In the genomic region with DNA sequence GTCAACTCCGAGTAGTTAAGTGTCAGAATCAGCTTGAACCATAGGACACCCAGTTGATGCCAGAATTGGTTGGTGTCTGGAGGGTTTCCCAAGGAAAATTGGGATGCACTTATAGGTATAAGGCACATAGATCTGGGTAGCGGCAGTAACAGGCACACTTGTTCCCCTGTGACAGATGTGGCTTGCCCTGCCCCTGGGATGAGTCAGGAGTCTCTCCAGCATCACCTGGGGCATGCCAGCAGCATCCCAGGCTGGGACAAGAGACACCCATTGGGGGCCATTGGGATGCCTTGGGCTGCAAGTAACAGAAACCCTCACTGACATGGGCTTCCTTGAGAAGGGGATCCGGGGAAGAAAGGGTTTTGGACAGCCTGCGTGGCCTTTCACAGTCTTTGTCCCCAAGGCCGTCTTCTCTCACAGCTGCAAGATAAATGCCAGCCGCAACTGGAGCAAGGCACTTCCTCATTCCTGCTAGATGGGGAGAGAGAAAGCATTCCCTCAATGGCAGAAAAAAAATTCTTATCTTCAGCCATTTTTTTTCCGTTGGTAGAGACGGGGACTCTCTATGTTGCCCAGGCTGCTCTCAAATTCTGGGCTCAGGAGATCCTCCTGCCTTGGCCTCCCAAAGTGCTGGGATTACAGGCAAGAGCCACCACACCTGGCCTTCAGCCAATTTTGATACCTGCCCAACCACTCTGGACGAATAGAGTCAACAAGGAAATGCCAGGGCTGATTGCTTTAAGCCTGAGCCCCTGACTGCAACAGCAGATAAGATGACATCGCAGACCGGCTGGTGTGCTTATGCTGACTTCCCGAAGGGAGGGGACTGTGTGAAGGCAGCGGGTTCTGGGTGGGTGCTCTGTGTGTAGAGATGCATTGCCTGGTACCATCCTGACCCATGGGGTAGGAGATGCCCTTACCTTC, we compare ENCODE assay signal across 1 cellular context.
TF ChIP-seq lines count a peak whose summit lies in the region.

No MANE protein-coding gene starts in this region.

TF ChIP-seq in K562, 482 proteins besides CTCF, POLR2A, EP300 and RAD21 (continued from another document and continues in another):
- no peak for TF ChIP-seq ZBTB9 (CRISPR knock-in tag; IDR thresholded peaks at IDR 0.05)
- no peak for TF ChIP-seq FOXA1 (IDR thresholded peaks at IDR 0.05; ENCODE audit: borderline replicate concordance)
- no peak for TF ChIP-seq ERF (CRISPR knock-in tag; IDR thresholded peaks at IDR 0.05)
- no peak for TF ChIP-seq ZNF165 (CRISPR knock-in tag; IDR thresholded peaks at IDR 0.05; ENCODE audit: borderline replicate concordance)
- TF ChIP-seq HOXB6 (CRISPR knock-in tag; IDR thresholded peaks at IDR 0.05; ENCODE audit: borderline replicate concordance), result no peak
- TF ChIP-seq HSF4 (CRISPR knock-in tag; IDR thresholded peaks at IDR 0.05; ENCODE audit: borderline replicate concordance), result no peak
- TF ChIP-seq ZNF253 (CRISPR knock-in tag; conservative IDR thresholded peaks at IDR 0.05), result no peak
- peak; percentile 62; the same call in 1 of the 2 replicates for TF ChIP-seq ZEB2 (IDR thresholded peaks at IDR 0.05)
- TF ChIP-seq FOXK2 (conservative IDR thresholded peaks at IDR 0.05 in 1 of 2, IDR thresholded peaks at IDR 0.05 in 1 of 2; ENCODE audit: low read depth in 2 of 2), result peak; percentile 56 to 62; a peak in 3 of 4 replicates
- no peak for TF ChIP-seq TAF15 (IDR thresholded peaks at IDR 0.05; ENCODE audit: low read depth, low read length)
- TF ChIP-seq ZNF780A (CRISPR knock-in tag; IDR thresholded peaks at IDR 0.05), result no peak
- TF ChIP-seq, protein P1, sequence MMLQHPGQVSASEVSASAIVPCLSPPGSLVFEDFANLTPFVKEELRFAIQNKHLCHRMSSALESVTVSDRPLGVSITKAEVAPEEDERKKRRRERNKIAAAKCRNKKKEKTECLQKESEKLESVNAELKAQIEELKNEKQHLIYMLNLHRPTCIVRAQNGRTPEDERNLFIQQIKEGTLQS (IDR thresholded peaks at IDR 0.05), result no peak
- TF ChIP-seq, protein P1 (CRISPR knock-in tag; conservative IDR thresholded peaks at IDR 0.05), result no peak
- TF ChIP-seq SNIP1 (IDR thresholded peaks at IDR 0.05; ENCODE audit: low read depth), result no peak
- TF ChIP-seq, protein P2, sequence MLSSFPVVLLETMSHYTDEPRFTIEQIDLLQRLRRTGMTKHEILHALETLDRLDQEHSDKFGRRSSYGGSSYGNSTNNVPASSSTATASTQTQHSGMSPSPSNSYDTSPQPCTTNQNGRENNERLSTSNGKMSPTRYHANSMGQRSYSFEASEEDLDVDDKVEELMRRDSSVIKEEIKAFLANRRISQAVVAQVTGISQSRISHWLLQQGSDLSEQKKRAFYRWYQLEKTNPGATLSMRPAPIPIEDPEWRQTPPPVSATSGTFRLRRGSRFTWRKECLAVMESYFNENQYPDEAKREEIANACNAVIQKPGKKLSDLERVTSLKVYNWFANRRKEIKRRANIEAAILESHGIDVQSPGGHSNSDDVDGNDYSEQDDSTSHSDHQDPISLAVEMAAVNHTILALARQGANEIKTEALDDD (IDR thresholded peaks at IDR 0.05), result no peak
- TF ChIP-seq TEAD4 (IDR thresholded peaks at IDR 0.05; ENCODE audit: low read length), result peak; percentile 79
- no peak for TF ChIP-seq TEAD4 (CRISPR knock-in tag; IDR thresholded peaks at IDR 0.05; ENCODE audit: borderline replicate concordance)
- no peak for TF ChIP-seq ZNF280A (IDR thresholded peaks at IDR 0.05; ENCODE audit: low read depth, partially characterized antibody)
- TF ChIP-seq ZNF778 (CRISPR knock-in tag; IDR thresholded peaks at IDR 0.05), result no peak
- TF ChIP-seq GATA2 (CRISPR knock-in tag; IDR thresholded peaks at IDR 0.05), result peak; percentile 64
- TF ChIP-seq ZBTB12 (CRISPR knock-in tag; IDR thresholded peaks at IDR 0.05), result no peak
- TF ChIP-seq ZBTB8A (IDR thresholded peaks at IDR 0.05; ENCODE audit: partially characterized antibody), result no peak
- TF ChIP-seq, protein P3, sequence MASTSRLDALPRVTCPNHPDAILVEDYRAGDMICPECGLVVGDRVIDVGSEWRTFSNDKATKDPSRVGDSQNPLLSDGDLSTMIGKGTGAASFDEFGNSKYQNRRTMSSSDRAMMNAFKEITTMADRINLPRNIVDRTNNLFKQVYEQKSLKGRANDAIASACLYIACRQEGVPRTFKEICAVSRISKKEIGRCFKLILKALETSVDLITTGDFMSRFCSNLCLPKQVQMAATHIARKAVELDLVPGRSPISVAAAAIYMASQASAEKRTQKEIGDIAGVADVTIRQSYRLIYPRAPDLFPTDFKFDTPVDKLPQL (IDR thresholded peaks at IDR 0.05; ENCODE audit: extremely low read depth, insufficient read length), result no peak
- TF ChIP-seq MITF (IDR thresholded peaks at IDR 0.05), result no peak
- peak; percentile 38 for TF ChIP-seq NCOR1 (IDR thresholded peaks at IDR 0.05)
- no peak for TF ChIP-seq ZNF740 (CRISPR knock-in tag; IDR thresholded peaks at IDR 0.05)
- no peak for TF ChIP-seq ZNF740 (tag; IDR thresholded peaks at IDR 0.05)
- no peak for TF ChIP-seq ZMIZ1 (IDR thresholded peaks at IDR 0.05; ENCODE audit: low read depth in 2 of 2, low read length in 2 of 2)
- no peak for TF ChIP-seq KLF6 (CRISPR knock-in tag; IDR thresholded peaks at IDR 0.05; ENCODE audit: borderline replicate concordance)
- no peak for TF ChIP-seq IFI16 (CRISPR knock-in tag; IDR thresholded peaks at IDR 0.05)
- TF ChIP-seq CXXC5 (CRISPR knock-in tag; IDR thresholded peaks at IDR 0.05), result 0 out of 2 replicates have a peak, but pooled peaks have one; percentile 48
- TF ChIP-seq SMARCC2 (IDR thresholded peaks at IDR 0.05; ENCODE audit: low read depth), result peak; percentile 45; the same call in 1 of the 2 replicates
- TF ChIP-seq ZNF644 (tag; IDR thresholded peaks at IDR 0.05; ENCODE audit: low read depth), result no peak
- TF ChIP-seq YBX1 (IDR thresholded peaks at IDR 0.05), result no peak
- no peak for TF ChIP-seq CBX2 (IDR thresholded peaks at IDR 0.05; ENCODE audit: insufficient read depth, low read length, poor library complexity, severe bottlenecking)
- no peak for TF ChIP-seq ELK1 (CRISPR knock-in tag; IDR thresholded peaks at IDR 0.05)
